Comparison of ENCODE assay signal across 11 cellular contexts in genomic region chr9:114096041-114096511, GRCh38. TPM values are rescaled to one million over a fixed set of nuclear protein-coding genes. Genes with fewer than 3 reads are reported as not detected.
A peak's percentile ranks its signal among the peaks of the same experiment; 100 is the strongest.
DNase-seq lines count a peak whose midpoint lies in the region; TF ChIP-seq lines count a peak whose summit lies in the region.
"Had no signal": no experiment of that assay in that cellular context is flagged by ENCODE, and none has a peak within 500 bp of the region (broad histone marks: within the 10 kb centered on the region; RNA-seq: fewer than 3 reads in every experiment).

No MANE protein-coding gene starts in this region.

- no peak overlapping the region for H3K4me3 Mint-ChIP-seq in activated CD4-positive, alpha-beta memory T cell treated with anti-CD3 and anti-CD28 coated beads for 36 hours
- H3K4me3 Mint-ChIP-seq in activated CD4-positive, alpha-beta memory T cell treated with anti-CD3 and anti-CD28 coated beads, Interleukin-2, amount 10 ng/mL, durations not matched to agents 7 days and 5 days = no peak overlapping the region
- peak overlapping the region; percentile 65 for H3K4me3 Mint-ChIP-seq in progenitor cell of endocrine pancreas (ENCODE audit: low read depth)
- H3K4me3 Mint-ChIP-seq in activated T-helper 1 cell treated with anti-CD3 and anti-CD28 coated beads, Interleukin-12 subunit alpha, Interleukin-12 subunit beta, Interleukin-2, Interleukin-4 antibody, amounts not matched to agents 30 ng/mL and 10 ng/mL and 1 ng/mL, durations not matched to agents 14 hours and 24 hours and 36 hours = no peak overlapping the region

- CTCF ChIA-PET in activated CD4-positive, alpha-beta memory T cell treated with anti-CD3 and anti-CD28 coated beads for 36 hours (lab: Charles Lee) = interaction anchor here (1.4 to 5.4 kb wide), 3 partner anchors 12 to 195 kb away, joined by 5 to 40 read pairs (median 5); no protein-coding TSS in a partner anchor
- CTCF ChIA-PET in activated CD4-positive, alpha-beta memory T cell treated with anti-CD3 and anti-CD28 coated beads, Interleukin-2, amount 10 ng/mL, durations not matched to agents 7 days and 5 days (lab: Charles Lee) = interaction anchor here (1.1 to 1.3 kb wide), 2 partner anchors 13 to 17 kb away, joined by 3 to 8 read pairs; no protein-coding TSS in a partner anchor
- CTCF ChIA-PET in PC-9 (lab: Charles Lee) = no interaction called here

- no peak overlapping the region for H3K4me2 ChIP-seq in PC-9

- H3F3A ChIP-seq in PC-9 (ENCODE audit: insufficient read depth, low read depth) = no peaks in the 10 kb centered on the region

- H3K4me3 ChIP-seq in epithelial cell of proximal tubule (ENCODE audit: low read depth, low read length) (no peak overlapping the region), Peyer's patch (no peak overlapping the region), PC-9 (no peak overlapping the region)

- H3K36me3 Mint-ChIP-seq in activated CD4-positive, alpha-beta memory T cell treated with anti-CD3 and anti-CD28 coated beads for 36 hours = no peaks in the 10 kb centered on the region
- H3K36me3 Mint-ChIP-seq in activated CD4-positive, alpha-beta memory T cell treated with anti-CD3 and anti-CD28 coated beads, Interleukin-2, amount 10 ng/mL, durations not matched to agents 7 days and 5 days (ENCODE audit: low read depth) = no peaks in the 10 kb centered on the region
- H3K36me3 Mint-ChIP-seq in progenitor cell of endocrine pancreas (ENCODE audit: insufficient read depth) = peaks cover 27% of the 10 kb centered on the region
- H3K36me3 Mint-ChIP-seq in activated T-helper 1 cell treated with anti-CD3 and anti-CD28 coated beads, Interleukin-12 subunit alpha, Interleukin-12 subunit beta, Interleukin-2, Interleukin-4 antibody, amounts not matched to agents 30 ng/mL and 10 ng/mL and 1 ng/mL, durations not matched to agents 14 hours and 24 hours and 36 hours (ENCODE audit: low read depth) = no peaks in the 10 kb centered on the region

- no peak overlapping the region for H2AFZ ChIP-seq in PC-9

- peaks cover 36% of the 10 kb centered on the region for H3K27me3 Mint-ChIP-seq in activated CD4-positive, alpha-beta memory T cell treated with anti-CD3 and anti-CD28 coated beads for 36 hours
- H3K27me3 Mint-ChIP-seq in activated CD4-positive, alpha-beta memory T cell treated with anti-CD3 and anti-CD28 coated beads, Interleukin-2, amount 10 ng/mL, durations not matched to agents 7 days and 5 days = peaks cover 18% of the 10 kb centered on the region
- no peaks in the 10 kb centered on the region for H3K27me3 Mint-ChIP-seq in progenitor cell of endocrine pancreas
- peaks cover 27% of the 10 kb centered on the region for H3K27me3 Mint-ChIP-seq in activated T-helper 1 cell treated with anti-CD3 and anti-CD28 coated beads, Interleukin-12 subunit alpha, Interleukin-12 subunit beta, Interleukin-2, Interleukin-4 antibody, amounts not matched to agents 30 ng/mL and 10 ng/mL and 1 ng/mL, durations not matched to agents 14 hours and 24 hours and 36 hours (ENCODE audit: insufficient read depth)

- intact Hi-C loops in activated CD4-positive, alpha-beta memory T cell treated with anti-CD3 and anti-CD28 coated beads for 36 hours (cut with micrococcal nuclease) = no loop called here
- intact Hi-C loops in activated T-helper 1 cell treated with anti-CD3 and anti-CD28 coated beads, Interleukin-12 subunit alpha, Interleukin-12 subunit beta, Interleukin-2, Interleukin-4 antibody, amounts not matched to agents 30 ng/mL and 10 ng/mL and 1 ng/mL, durations not matched to agents 14 hours and 24 hours and 36 hours (cut with micrococcal nuclease) = loop anchor here (5.0 kb wide), 2 partner anchors 291 to 946 kb away; partner anchors contain the start of gene AKNA
- intact Hi-C loops in PC-9 (cut with micrococcal nuclease; ENCODE audit: unreplicated experiment) = no loop called here

- peak; percentile 16 for DNase-seq in activated CD4-positive, alpha-beta memory T cell treated with anti-CD3 and anti-CD28 coated beads for 36 hours
- no peak for DNase-seq in activated CD4-positive, alpha-beta memory T cell treated with anti-CD3 and anti-CD28 coated beads, Interleukin-2, amount 10 ng/mL, durations not matched to agents 7 days and 5 days
- DNase-seq in NAMALWA (ENCODE audit: low spot score) (peak; percentile 27), epithelial cell of proximal tubule (ENCODE audit: low read depth) (no peak), progenitor cell of endocrine pancreas (ENCODE audit: low spot score, unreplicated experiment) (no peak), Peyer's patch (no peak), PC-9 (no peak)
- DNase-seq in activated T-helper 1 cell treated with anti-CD3 and anti-CD28 coated beads, Interleukin-12 subunit alpha, Interleukin-12 subunit beta, Interleukin-2, Interleukin-4 antibody, amounts not matched to agents 30 ng/mL and 10 ng/mL and 1 ng/mL, durations not matched to agents 14 hours and 24 hours and 36 hours (ENCODE audit: low spot score) = no peak
- DNase-seq: NCI-H2107, substantia nigra had no signal

- H3K27ac Mint-ChIP-seq in activated CD4-positive, alpha-beta memory T cell treated with anti-CD3 and anti-CD28 coated beads for 36 hours = no peak overlapping the region
- no peak overlapping the region for H3K27ac Mint-ChIP-seq in activated CD4-positive, alpha-beta memory T cell treated with anti-CD3 and anti-CD28 coated beads, Interleukin-2, amount 10 ng/mL, durations not matched to agents 7 days and 5 days
- H3K27ac Mint-ChIP-seq in progenitor cell of endocrine pancreas = no peak overlapping the region
- no peak overlapping the region for H3K27ac Mint-ChIP-seq in activated T-helper 1 cell treated with anti-CD3 and anti-CD28 coated beads, Interleukin-12 subunit alpha, Interleukin-12 subunit beta, Interleukin-2, Interleukin-4 antibody, amounts not matched to agents 30 ng/mL and 10 ng/mL and 1 ng/mL, durations not matched to agents 14 hours and 24 hours and 36 hours

- no peaks in the 10 kb centered on the region for H3K9me2 ChIP-seq in PC-9 (ENCODE audit: insufficient read depth)

- H3K27ac ChIP-seq in Peyer's patch (no peak overlapping the region), PC-9 (no peak overlapping the region)

- H3K27me3 ChIP-seq in Peyer's patch (peaks cover 0 to 7% of the 10 kb centered on the region in 2 donors), PC-9 (ENCODE audit: insufficient read depth, low read depth) (peaks cover 4% of the 10 kb centered on the region; the same call in 1 of the 2 replicates)

- H4K20me1 ChIP-seq in PC-9 (ENCODE audit: insufficient read depth) = no peaks in the 10 kb centered on the region

- BruUV-seq in PC-9 (replicated peaks; lab: Mats Ljungman, UMichigan) = no TSS peak

- no peaks in the 10 kb centered on the region for H3K79me2 ChIP-seq in PC-9 (ENCODE audit: low read depth)

- POLR2A ChIA-PET in activated CD4-positive, alpha-beta memory T cell treated with anti-CD3 and anti-CD28 coated beads for 36 hours (lab: Charles Lee) = no interaction called here
- POLR2A ChIA-PET in activated CD4-positive, alpha-beta memory T cell treated with anti-CD3 and anti-CD28 coated beads, Interleukin-2, amount 10 ng/mL, durations not matched to agents 7 days and 5 days (lab: Charles Lee) = no interaction called here
- POLR2A ChIA-PET in PC-9 (lab: Charles Lee; ENCODE audit: unreplicated experiment) = no interaction called here

- H3K36me3 ChIP-seq in Peyer's patch (peaks cover 0 to 4% (median 0%) of the 10 kb centered on the region in 3 donors), PC-9 (ENCODE audit: low read depth) (no peaks in the 10 kb centered on the region)

- H3K4me1 Mint-ChIP-seq in activated CD4-positive, alpha-beta memory T cell treated with anti-CD3 and anti-CD28 coated beads for 36 hours (ENCODE audit: low read depth) = peaks cover 5% of the 10 kb centered on the region
- H3K4me1 Mint-ChIP-seq in activated CD4-positive, alpha-beta memory T cell treated with anti-CD3 and anti-CD28 coated beads, Interleukin-2, amount 10 ng/mL, durations not matched to agents 7 days and 5 days = peaks cover 7% of the 10 kb centered on the region
- H3K4me1 Mint-ChIP-seq in progenitor cell of endocrine pancreas (ENCODE audit: low read depth) = peaks cover 26% of the 10 kb centered on the region
- peaks cover 5% of the 10 kb centered on the region for H3K4me1 Mint-ChIP-seq in activated T-helper 1 cell treated with anti-CD3 and anti-CD28 coated beads, Interleukin-12 subunit alpha, Interleukin-12 subunit beta, Interleukin-2, Interleukin-4 antibody, amounts not matched to agents 30 ng/mL and 10 ng/mL and 1 ng/mL, durations not matched to agents 14 hours and 24 hours and 36 hours (ENCODE audit: low read depth)

- TF ChIP-seq POLR2A in Peyer's patch (IDR thresholded peaks at IDR 0.05) = no peak

- H3K9me3 Mint-ChIP-seq in activated CD4-positive, alpha-beta memory T cell treated with anti-CD3 and anti-CD28 coated beads for 36 hours = no peaks in the 10 kb centered on the region
- H3K9me3 Mint-ChIP-seq in activated CD4-positive, alpha-beta memory T cell treated with anti-CD3 and anti-CD28 coated beads, Interleukin-2, amount 10 ng/mL, durations not matched to agents 7 days and 5 days = no peaks in the 10 kb centered on the region
- H3K9me3 Mint-ChIP-seq in progenitor cell of endocrine pancreas (ENCODE audit: low read depth) = no peaks in the 10 kb centered on the region
- no peaks in the 10 kb centered on the region for H3K9me3 Mint-ChIP-seq in activated T-helper 1 cell treated with anti-CD3 and anti-CD28 coated beads, Interleukin-12 subunit alpha, Interleukin-12 subunit beta, Interleukin-2, Interleukin-4 antibody, amounts not matched to agents 30 ng/mL and 10 ng/mL and 1 ng/mL, durations not matched to agents 14 hours and 24 hours and 36 hours

- TF ChIP-seq CTCF in epithelial cell of proximal tubule (conservative IDR thresholded peaks at IDR 0.05; ENCODE audit: low read depth, low read length) (peak; percentile 47), progenitor cell of endocrine pancreas (IDR thresholded peaks at IDR 0.05; ENCODE audit: unreplicated experiment) (peak; percentile 43), Peyer's patch (IDR thresholded peaks at IDR 0.05) (no peak), PC-9 (conservative IDR thresholded peaks at IDR 0.05) (no peak)

- H3K9me3 ChIP-seq in Peyer's patch (no peaks in the 10 kb centered on the region), PC-9 (ENCODE audit: insufficient read depth, low read depth) (no peaks in the 10 kb centered on the region)

- H3K4me1 ChIP-seq in Peyer's patch = peaks cover 0 to 15% (median 0%) of the 10 kb centered on the region in 4 donors
- no peaks in the 10 kb centered on the region for H3K4me1 ChIP-seq in PC-9 (replicated peaks; ENCODE audit: insufficient read depth)

RNA-seq across cellular contexts. Expression of gene KIF12, which starts 3.0 kb away (rescaled TPM):
- total RNA-seq in activated CD4-positive, alpha-beta memory T cell treated with anti-CD3 and anti-CD28 coated beads for 36 hours = not detected
- not detected for total RNA-seq in activated CD4-positive, alpha-beta memory T cell treated with anti-CD3 and anti-CD28 coated beads, Interleukin-2, amount 10 ng/mL, durations not matched to agents 7 days and 5 days
- 13.5 and 39.3 TPM in 2 replicates for total RNA-seq in epithelial cell of proximal tubule
- 166 and 176 TPM in 2 replicates for total RNA-seq in progenitor cell of endocrine pancreas
- not detected in 2 replicates for total RNA-seq in activated T-helper 1 cell treated with anti-CD3 and anti-CD28 coated beads, Interleukin-12 subunit alpha, Interleukin-12 subunit beta, Interleukin-2, Interleukin-4 antibody, amounts not matched to agents 30 ng/mL and 10 ng/mL and 1 ng/mL, durations not matched to agents 14 hours and 24 hours and 36 hours
- 10 to 100 TPM; 23.6 to 85.3 (median 41.3) TPM for total RNA-seq in Peyer's patch
- total RNA-seq in PC-9 (2021) = not detected in 2 replicates

RNA-seq across cellular contexts. Expression of gene AMBP, which starts 18.0 kb away (rescaled TPM):
- not detected for total RNA-seq in activated CD4-positive, alpha-beta memory T cell treated with anti-CD3 and anti-CD28 coated beads for 36 hours
- total RNA-seq in activated CD4-positive, alpha-beta memory T cell treated with anti-CD3 and anti-CD28 coated beads, Interleukin-2, amount 10 ng/mL, durations not matched to agents 7 days and 5 days = not detected
- total RNA-seq in epithelial cell of proximal tubule (not detected in 2 replicates), progenitor cell of endocrine pancreas (678 and 717 TPM in 2 replicates), Peyer's patch (1 to 10 TPM in 1 of 4 donors, not detected in 3; 4.4 TPM), PC-9 (2021) (not detected in 2 replicates)
- not detected in 2 replicates for total RNA-seq in activated T-helper 1 cell treated with anti-CD3 and anti-CD28 coated beads, Interleukin-12 subunit alpha, Interleukin-12 subunit beta, Interleukin-2, Interleukin-4 antibody, amounts not matched to agents 30 ng/mL and 10 ng/mL and 1 ng/mL, durations not matched to agents 14 hours and 24 hours and 36 hours
- total RNA-seq: cerebellum had no signal

RNA-seq across cellular contexts. Expression of gene COL27A1, which starts 59.3 kb away (rescaled TPM):
- 1 to 10 TPM; 4.0 to 4.1 TPM for total RNA-seq in activated CD4-positive, alpha-beta memory T cell treated with anti-CD3 and anti-CD28 coated beads for 36 hours
- 1 to 10 TPM in 1 of 2 experiments, under 1 TPM in 1; 0.50 to 1.2 TPM for total RNA-seq in activated CD4-positive, alpha-beta memory T cell treated with anti-CD3 and anti-CD28 coated beads, Interleukin-2, amount 10 ng/mL, durations not matched to agents 7 days and 5 days
- total RNA-seq in epithelial cell of proximal tubule (8.5 and 9.1 TPM in 2 replicates), progenitor cell of endocrine pancreas (162 and 178 TPM in 2 replicates), Peyer's patch (10 to 100 TPM in 1 of 4 donors, 1 to 10 TPM in 3; 5.8 to 23.1 (median 7.2) TPM), PC-9 (2021) (0.39 and 0.83 TPM in 2 replicates)
- total RNA-seq in activated T-helper 1 cell treated with anti-CD3 and anti-CD28 coated beads, Interleukin-12 subunit alpha, Interleukin-12 subunit beta, Interleukin-2, Interleukin-4 antibody, amounts not matched to agents 30 ng/mL and 10 ng/mL and 1 ng/mL, durations not matched to agents 14 hours and 24 hours and 36 hours = 6.1 and 7.4 TPM in 2 replicates

Comparison
In these comparisons a context has a peak if more than half of its experiments do, and no peak if none do; other contexts are left out.
1. DNase-seq: peak in activated CD4-positive, alpha-beta memory T cell treated with anti-CD3 and anti-CD28 coated beads for 36 hours (single experiment) and NAMALWA (single experiment); none in activated CD4-positive, alpha-beta memory T cell treated with anti-CD3 and anti-CD28 coated beads, Interleukin-2, amount 10 ng/mL, durations not matched to agents 7 days and 5 days (single experiment), epithelial cell of proximal tubule (single experiment), progenitor cell of endocrine pancreas (single experiment), activated T-helper 1 cell treated with anti-CD3 and anti-CD28 coated beads, Interleukin-12 subunit alpha, Interleukin-12 subunit beta, Interleukin-2, Interleukin-4 antibody, amounts not matched to agents 30 ng/mL and 10 ng/mL and 1 ng/mL, durations not matched to agents 14 hours and 24 hours and 36 hours (single experiment), Peyer's patch (0 of 3) and PC-9 (0 of 2).
2. CTCF ChIP-seq: peak in epithelial cell of proximal tubule (single experiment) and progenitor cell of endocrine pancreas (single experiment); none in Peyer's patch (0 of 6) and PC-9 (single experiment).
3. RNA of gene KIF12, which starts 3.0 kb away (total RNA-seq): 166 to 176 TPM in progenitor cell of endocrine pancreas, 23.6 to 85.3 TPM in Peyer's patch and 13.5 to 39.3 TPM in epithelial cell of proximal tubule; not detected in activated CD4-positive, alpha-beta memory T cell treated with anti-CD3 and anti-CD28 coated beads, Interleukin-2, amount 10 ng/mL, durations not matched to agents 7 days and 5 days, not detected in activated CD4-positive, alpha-beta memory T cell treated with anti-CD3 and anti-CD28 coated beads for 36 hours, not detected in activated T-helper 1 cell treated with anti-CD3 and anti-CD28 coated beads, Interleukin-12 subunit alpha, Interleukin-12 subunit beta, Interleukin-2, Interleukin-4 antibody, amounts not matched to agents 30 ng/mL and 10 ng/mL and 1 ng/mL, durations not matched to agents 14 hours and 24 hours and 36 hours and not detected in PC-9; every median in the first group is over 10 times any median in the second.
4. RNA of gene AMBP, which starts 18.0 kb away (total RNA-seq): 678 to 717 TPM in progenitor cell of endocrine pancreas; 4.4 TPM in Peyer's patch, not detected in activated CD4-positive, alpha-beta memory T cell treated with anti-CD3 and anti-CD28 coated beads for 36 hours, not detected in activated CD4-positive, alpha-beta memory T cell treated with anti-CD3 and anti-CD28 coated beads, Interleukin-2, amount 10 ng/mL, durations not matched to agents 7 days and 5 days, not detected in epithelial cell of proximal tubule, not detected in activated T-helper 1 cell treated with anti-CD3 and anti-CD28 coated beads, Interleukin-12 subunit alpha, Interleukin-12 subunit beta, Interleukin-2, Interleukin-4 antibody, amounts not matched to agents 30 ng/mL and 10 ng/mL and 1 ng/mL, durations not matched to agents 14 hours and 24 hours and 36 hours and not detected in PC-9; every median in the first group is over 100 times any median in the second.